ENCODE assay signal across 26 cellular contexts in genomic region chr5:73395274-73395673, GRCh38. TPM values are rescaled to one million over a fixed set of nuclear protein-coding genes. Genes with fewer than 3 reads are reported as not detected.
"Had no signal": no experiment of that assay in that cellular context is flagged by ENCODE, and none has a peak within 500 bp of the region (broad histone marks: within the 10 kb centered on the region; RNA-seq: fewer than 3 reads in every experiment).

No MANE protein-coding gene starts in this region.

- ATAC-seq: heart left ventricle; naive thymus-derived CD4-positive, alpha-beta T cell; sciatic nerve; stimulated activated naive CD8-positive, alpha-beta T cell treated with anti-CD3 and anti-CD28 coated beads, Interleukin-15, Interleukin-2, amounts not matched to agents 100 U/mL and 50 U/mL, for 24 hours had no signal

- H3K9me3 ChIP-seq: ascending aorta, heart left ventricle, ovary, thoracic aorta, vagina had no signal

- DNase-seq: activated CD4-positive, alpha-beta T cell treated with anti-CD3 and anti-CD28 coated beads for 4 hours; activated CD4-positive, alpha-beta T cell treated with anti-CD3 and anti-CD28 coated beads, Interleukin-2, amount 50 U/mL, for 4 hours; activated CD8-positive, alpha-beta memory T cell treated with anti-CD3 and anti-CD28 coated beads for 24 hours; activated effector memory CD4-positive, alpha-beta T cell treated with Interleukin-2 at 50 U/mL for 16 hours; activated naive CD4-positive, alpha-beta T cell treated with Interleukin-2 at 50 U/mL for 16 hours; dorsolateral prefrontal cortex; effector memory CD4-positive, alpha-beta T cell; heart left ventricle; hypothalamus; immature natural killer cell; kidney; midbrain; naive thymus-derived CD4-positive, alpha-beta T cell; ovary; stimulated activated CD4-positive, alpha-beta T cell treated with anti-CD3 and anti-CD28 coated beads, Interleukin-12 subunit alpha, Interleukin-12 subunit beta, amount 100 ng/mL, for 4 hours; stimulated activated CD4-positive, alpha-beta T cell treated with anti-CD3 and anti-CD28 coated beads, Interleukin-4, amount 100 ng/mL, for 1 hour; stimulated activated naive CD8-positive, alpha-beta T cell treated with anti-CD3 and anti-CD28 coated beads, Interleukin-15, Interleukin-2, amounts not matched to agents 100 U/mL and 50 U/mL, for 24 hours; T-helper 9 cell had no signal

- H3K27ac ChIP-seq: ascending aorta, coronary artery, dorsolateral prefrontal cortex, heart left ventricle, ovary, skin epidermis, thoracic aorta, vagina, VCaP had no signal

- H3K27me3 ChIP-seq: ascending aorta, ovary, vagina had no signal

- H3K36me3 ChIP-seq: ascending aorta, heart left ventricle, ovary, thoracic aorta, vagina had no signal

- H3K4me1 ChIP-seq: ascending aorta, heart left ventricle, vagina had no signal

- H3K4me3 ChIP-seq: ascending aorta, coronary artery, dorsolateral prefrontal cortex, heart left ventricle, ovary, skin epidermis, thoracic aorta, vagina had no signal

RNA-seq across cellular contexts. Expression of gene FOXD1, which starts 53.3 kb away (rescaled TPM):
- total RNA-seq: vagina had no signal
- polyA plus RNA-seq: immature natural killer cell; naive thymus-derived CD4-positive, alpha-beta T cell; neural cell had no signal
